11 cellular contexts compared by ENCODE assay signal in the genomic region with DNA sequence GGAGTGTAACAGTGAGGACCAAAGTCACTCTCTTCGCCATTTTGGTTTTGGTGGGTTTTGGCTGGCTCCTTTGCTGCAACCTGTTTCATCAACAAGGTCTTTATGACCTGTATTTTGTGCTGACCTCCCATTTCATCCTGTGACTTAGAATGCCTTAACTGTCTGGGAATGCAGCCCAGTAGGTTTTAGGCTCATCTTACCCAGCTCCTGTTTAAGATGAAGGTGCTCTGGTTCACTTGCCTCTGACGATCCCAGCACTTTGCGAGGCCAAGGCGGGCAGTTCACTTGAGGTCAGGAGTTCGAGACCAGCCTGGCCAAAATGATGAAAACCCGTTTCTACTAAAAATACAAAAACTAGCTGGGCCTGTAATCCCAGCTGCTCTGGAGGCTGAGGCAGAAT. TPM values are rescaled to one million over a fixed set of nuclear protein-coding genes. Genes with fewer than 3 reads are reported as not detected.
A peak's percentile ranks its signal among the peaks of the same experiment; 100 is the strongest.
DNase-seq lines count a peak whose midpoint lies in the region; ATAC-seq and TF ChIP-seq lines count a peak whose summit lies in the region.
"Had no signal": no experiment of that assay in that cellular context is flagged by ENCODE, and none has a peak within 500 bp of the region (broad histone marks: within the 10 kb centered on the region; RNA-seq: fewer than 3 reads in every experiment).

No MANE protein-coding gene starts in this region.

- peak overlapping the region; percentile 87 for H3K4me3 Mint-ChIP-seq in activated CD4-positive, alpha-beta T cell treated with anti-CD3 and anti-CD28 coated beads for 36 hours

- peaks cover 4% of the 10 kb centered on the region for H4K20me1 ChIP-seq in smooth muscle cell (ENCODE audit: low read depth)

- no peak overlapping the region for H3K9ac ChIP-seq in smooth muscle cell (ENCODE audit: low read depth)

- no peaks in the 10 kb centered on the region for H3K9me3 ChIP-seq in esophagus muscularis mucosa
- no peaks in the 10 kb centered on the region for H3K9me3 ChIP-seq in smooth muscle cell (replicated peaks; ENCODE audit: low read depth)
- H3K9me3 ChIP-seq: thoracic aorta had no signal

- TF ChIP-seq POLR2A in esophagus muscularis mucosa (IDR thresholded peaks at IDR 0.05; ENCODE audit: low read depth) = no peak

- DNase-seq in activated CD4-positive, alpha-beta T cell treated with anti-CD3 and anti-CD28 coated beads for 36 hours = no peak
- DNase-seq in activated CD4-positive, alpha-beta T cell treated with anti-CD3 and anti-CD28 coated beads, Interleukin-2, amount 50 U/mL, for 4 hours = no peak
- DNase-seq in RWPE1 (ENCODE audit: low spot score) (no peak), esophagus muscularis mucosa (ENCODE audit: extremely low spot score) (no peak), smooth muscle cell (lab: John Stamatoyannopoulos, UW; ENCODE audit: unreplicated experiment) (no peak), middle frontal gyrus (ENCODE audit: extremely low spot score, low spot score) (no peak), hepatic stellate cell (ENCODE audit: low spot score) (no peak), occipital lobe (lab: John Stamatoyannopoulos, UW) (no peak)
- DNase-seq: MM.1S had no signal

- H3K79me2 ChIP-seq in smooth muscle cell (ENCODE audit: low read depth) = peaks cover 31% of the 10 kb centered on the region

- peaks cover 44% of the 10 kb centered on the region for H3K36me3 Mint-ChIP-seq in activated CD4-positive, alpha-beta T cell treated with anti-CD3 and anti-CD28 coated beads for 36 hours (ENCODE audit: low read depth)

- TF ChIP-seq EP300 in esophagus muscularis mucosa (IDR thresholded peaks at IDR 0.05) = no peak

- H3K36me3 ChIP-seq in esophagus muscularis mucosa = peaks cover 0 to 10% (median 0%) of the 10 kb centered on the region in 4 donors
- H3K36me3 ChIP-seq in smooth muscle cell (ENCODE audit: low read depth) = no peaks in the 10 kb centered on the region
- H3K36me3 ChIP-seq: thoracic aorta had no signal

- TF ChIP-seq CTCF in RWPE1 (conservative IDR thresholded peaks at IDR 0.05; ENCODE audit: low read depth) (no peak), esophagus muscularis mucosa (IDR thresholded peaks at IDR 0.05) (no peak), smooth muscle cell (IDR thresholded peaks at IDR 0.05; ENCODE audit: borderline replicate concordance, insufficient read depth, poor library complexity, severe bottlenecking) (no peak)

- H3K27ac Mint-ChIP-seq in activated CD4-positive, alpha-beta T cell treated with anti-CD3 and anti-CD28 coated beads for 36 hours = peak overlapping the region; percentile 95

- CTCF ChIA-PET in activated CD4-positive, alpha-beta T cell treated with anti-CD3 and anti-CD28 coated beads for 36 hours (lab: Charles Lee) = interaction anchor here (0.6 kb wide), 1 partner anchor 173 kb away, joined by 4 read pairs; no protein-coding TSS in a partner anchor
- CTCF ChIA-PET in RWPE1 (lab: Yijun Ruan, JAX) = no interaction called here

- H3K9me3 Mint-ChIP-seq in activated CD4-positive, alpha-beta T cell treated with anti-CD3 and anti-CD28 coated beads for 36 hours (ENCODE audit: low read depth) = no peaks in the 10 kb centered on the region

- ATAC-seq in activated CD4-positive, alpha-beta T cell treated with anti-CD3 and anti-CD28 coated beads for 36 hours = no peak
- ATAC-seq: left lobe of liver had no signal

- POLR2A ChIA-PET in activated CD4-positive, alpha-beta T cell treated with anti-CD3 and anti-CD28 coated beads for 36 hours (lab: Charles Lee) = no interaction called here
- POLR2A ChIA-PET in RWPE1 (lab: Yijun Ruan, JAX; ENCODE audit: low non-redundant PET) = no interaction called here

- peak overlapping the region; percentile 52 for H3K27ac ChIP-seq in RWPE1
- peak overlapping the region; percentile 98 to 100 (median 100) for H3K27ac ChIP-seq in esophagus muscularis mucosa (replicated peaks in 1 of 4)
- H3K27ac ChIP-seq in smooth muscle cell (ENCODE audit: low read depth) = peak overlapping the region; percentile 99

- no peak overlapping the region for H3K4me3 ChIP-seq in esophagus muscularis mucosa
- no peak overlapping the region for H3K4me3 ChIP-seq in smooth muscle cell

- no peak overlapping the region for H2AFZ ChIP-seq in smooth muscle cell (ENCODE audit: low read depth)

- H3K4me1 ChIP-seq in esophagus muscularis mucosa (peaks cover 19 to 28% (median 27%) of the 10 kb centered on the region in 4 donors), smooth muscle cell (ENCODE audit: low read depth) (peaks cover 17% of the 10 kb centered on the region)

- 92% methylated on average over 6 of the region's 6 CpGs for WGBS in esophagus muscularis mucosa
- WGBS in smooth muscle cell (ENCODE audit: low lambda C conversion rate) = 75% methylated on average over 6 of the region's 6 CpGs

- H3K4me1 Mint-ChIP-seq in activated CD4-positive, alpha-beta T cell treated with anti-CD3 and anti-CD28 coated beads for 36 hours = peaks cover 28% of the 10 kb centered on the region

- H3K27me3 Mint-ChIP-seq in activated CD4-positive, alpha-beta T cell treated with anti-CD3 and anti-CD28 coated beads for 36 hours = no peaks in the 10 kb centered on the region

- no peaks in the 10 kb centered on the region for H3K27me3 ChIP-seq in esophagus muscularis mucosa
- no peaks in the 10 kb centered on the region for H3K27me3 ChIP-seq in smooth muscle cell (ENCODE audit: low read depth)

- H3K4me2 ChIP-seq in smooth muscle cell = peak overlapping the region; percentile 96

- intact Hi-C loops in activated CD4-positive, alpha-beta T cell treated with anti-CD3 and anti-CD28 coated beads for 36 hours (cut with DNase I, micrococcal nuclease) = no loop called here
- intact Hi-C loops in esophagus muscularis mucosa (cut with DNase I) = loop anchor here (10.0 kb wide), 1 partner anchor 134 kb away; the partner anchor contains the start of gene SHC3

- no peaks in the 10 kb centered on the region for H3F3A ChIP-seq in smooth muscle cell (ENCODE audit: low read depth)

RNA-seq across cellular contexts. Expression of gene CKS2, which starts 1.8 kb away (rescaled TPM):
- 100 to 1,000 TPM; 236 to 256 TPM for total RNA-seq in activated CD4-positive, alpha-beta T cell treated with anti-CD3 and anti-CD28 coated beads for 36 hours
- total RNA-seq in esophagus muscularis mucosa = 10 to 100 TPM in 1 of 4 donors, 1 to 10 TPM in 3; 2.0 to 10.3 (median 6.0) TPM
- total RNA-seq in smooth muscle cell = 77.6 and 91.9 TPM in 2 replicates
- polyA plus RNA-seq in smooth muscle cell = 136 and 148 TPM in 2 replicates
- total RNA-seq in occipital lobe = 34.3 TPM

RNA-seq across cellular contexts. Expression of gene SECISBP2, which starts 9.1 kb away (rescaled TPM):
- 10 to 100 TPM; 38.6 to 49.9 TPM for total RNA-seq in activated CD4-positive, alpha-beta T cell treated with anti-CD3 and anti-CD28 coated beads for 36 hours
- total RNA-seq in esophagus muscularis mucosa (10 to 100 TPM; 24.0 to 32.8 (median 29.0) TPM), smooth muscle cell (25.1 and 27.2 TPM in 2 replicates), occipital lobe (81.3 TPM)
- 12.2 and 19.6 TPM in 2 replicates for polyA plus RNA-seq in smooth muscle cell
